2 cellular contexts compared by ENCODE assay signal in genomic region chr15:87734571-87735373, GRCh38.
TF ChIP-seq lines count a peak whose summit lies in the region.

No MANE protein-coding gene starts in this region.

TF ChIP-seq in IMR-90, 13 proteins besides CTCF, POLR2A, EP300 and RAD21:
- TF ChIP-seq MXI1 (IDR thresholded peaks at IDR 0.05; ENCODE audit: borderline replicate concordance, low read depth, low read length) (no peak), SMC3 (IDR thresholded peaks at IDR 0.05; ENCODE audit: low read depth, low read length) (no peak), FOS (IDR thresholded peaks at IDR 0.05; ENCODE audit: low read depth, low read length) (no peak), CHD1 (IDR thresholded peaks at IDR 0.05; ENCODE audit: low read depth, low read length) (no peak)
TF ChIP-seq in IMR-90: peak in this region for 0.

TF ChIP-seq in SK-N-SH, 30 proteins besides CTCF, POLR2A, EP300 and RAD21:
- TF ChIP-seq SMC3 (IDR thresholded peaks at IDR 0.05; ENCODE audit: low read depth, low read length), result no peak
- TF ChIP-seq JUND (IDR thresholded peaks at IDR 0.05), result no peak
- 0 out of 2 replicates have a peak, but pooled peaks have one; percentile 16 for TF ChIP-seq GATA2 (CRISPR knock-in tag; IDR thresholded peaks at IDR 0.05)
- no peak for TF ChIP-seq RCOR1 (IDR thresholded peaks at IDR 0.05; ENCODE audit: low read length)
- no peak for TF ChIP-seq SIN3A (IDR thresholded peaks at IDR 0.05; ENCODE audit: borderline replicate concordance, low read depth, low read length)
